Comparison of ENCODE assay signal across 1 cellular context in genomic region chr1:192539450-192540132, GRCh38.
TF ChIP-seq lines count a peak whose summit lies in the region.

No MANE protein-coding gene starts in this region.

TF ChIP-seq in GM23338, 12 proteins besides CTCF, POLR2A, EP300 and RAD21 (continued from another document):
- no peak for TF ChIP-seq ZNF462 (CRISPR knock-in tag; IDR thresholded peaks at IDR 0.05)
- no peak for TF ChIP-seq ZNF114 (CRISPR knock-in tag; IDR thresholded peaks at IDR 0.05)
- TF ChIP-seq CREB1 (CRISPR knock-in tag; IDR thresholded peaks at IDR 0.05; ENCODE audit: low read depth) = no peak
- no peak for TF ChIP-seq NANOG (IDR thresholded peaks at IDR 0.05; ENCODE audit: borderline replicate concordance)
- TF ChIP-seq EZH2phosphoT487 (IDR thresholded peaks at IDR 0.05; ENCODE audit: unreplicated experiment) = no peak
- no peak for TF ChIP-seq EZH2 (IDR thresholded peaks at IDR 0.05; ENCODE audit: low read depth, unreplicated experiment)
- TF ChIP-seq STAT1 (IDR thresholded peaks at IDR 0.05; ENCODE audit: unreplicated experiment) = no peak
- TF ChIP-seq ZNF331 (CRISPR knock-in tag; IDR thresholded peaks at IDR 0.05; ENCODE audit: low read depth) = no peak
